ENCODE assay signal across 15 cellular contexts in genomic region chr13:20371825-20372224, GRCh38.
A peak's percentile ranks its signal among the peaks of the same experiment; 100 is the strongest.
DNase-seq lines count a peak whose midpoint lies in the region; ATAC-seq, FAIRE-seq and TF ChIP-seq lines count a peak whose summit lies in the region.
"Had no signal": no experiment of that assay in that cellular context is flagged by ENCODE, and none has a peak within 500 bp of the region (broad histone marks: within the 10 kb centered on the region; RNA-seq: fewer than 3 reads in every experiment).

No MANE protein-coding gene starts in this region.

- no peaks in the 10 kb centered on the region for H3K9me3 Mint-ChIP-seq in osteocyte (ENCODE audit: unreplicated experiment)
- H3K9me3 Mint-ChIP-seq: CD8-positive, alpha-beta T cell had no signal

- no peaks in the 10 kb centered on the region for H3K36me3 Mint-ChIP-seq in osteocyte (ENCODE audit: unreplicated experiment)
- H3K36me3 Mint-ChIP-seq: CD14-positive monocyte; CD8-positive, alpha-beta T cell had no signal

- H3K27ac Mint-ChIP-seq in osteocyte (ENCODE audit: unreplicated experiment) = no peak overlapping the region
- H3K27ac Mint-ChIP-seq: CD14-positive monocyte; CD8-positive, alpha-beta T cell had no signal

- H3K79me1 ChIP-seq in IMR-90 (ENCODE audit: low read depth in 1 of 2, low read length in 2 of 2) = no peaks in the 10 kb centered on the region

- no peak overlapping the region for H3K56ac ChIP-seq in IMR-90 (ENCODE audit: extremely low read depth, insufficient read depth, low read length)

- no peak for ATAC-seq in IMR-90 (ENCODE audit: low read depth)
- ATAC-seq: CD8-positive, alpha-beta T cell; HCT116 had no signal

- H3K14ac ChIP-seq in IMR-90 (replicated peaks; ENCODE audit: low read depth, low read length) = no peak overlapping the region

- no peak overlapping the region for H3K23ac ChIP-seq in IMR-90 (ENCODE audit: low read depth, low read length)

- CTCF ChIA-PET in IMR-90 (lab: Yijun Ruan, JAX) (no interaction called here), PC-9 (lab: Charles Lee) (no interaction called here)

- no peak overlapping the region for H2BK20ac ChIP-seq in IMR-90 (ENCODE audit: low read depth, low read length)

- H3F3A ChIP-seq in PC-9 (ENCODE audit: insufficient read depth, low read depth) = peaks cover 33% of the 10 kb centered on the region

- no peak overlapping the region for H4K8ac ChIP-seq in IMR-90 (ENCODE audit: low read depth in 2 of 2, low read length in 2 of 2)

- H4K20me1 ChIP-seq in IMR-90 (ENCODE audit: insufficient read depth, low read length) = no peaks in the 10 kb centered on the region
- H4K20me1 ChIP-seq in PC-9 (ENCODE audit: insufficient read depth) = no peaks in the 10 kb centered on the region

- TF ChIP-seq POLR2A in IMR-90 (IDR thresholded peaks at IDR 0.05; ENCODE audit: low read depth, low read length) = no peak
- TF ChIP-seq POLR2A in GM12891 (IDR thresholded peaks at IDR 0.05; ENCODE audit: low read depth, low read length) = no peak

- no peaks in the 10 kb centered on the region for H3K9me2 ChIP-seq in PC-9 (ENCODE audit: insufficient read depth)

- WGBS in IMR-90 (ENCODE audit: extremely low coverage in 2 of 2, insufficient read length in 1 of 2), 2 experiments = no CpG with 5 or more reads among the region's 4 CpGs
- 84 to 85% methylated on average over 4 of the region's 4 CpGs for WGBS in esophagus, 2 donors

- DNase-seq in IMR-90 (no peak), PC-9 (no peak), osteocyte (ENCODE audit: extremely low spot score, unreplicated experiment) (peak; percentile 34), GM12891 (ENCODE audit: insufficient read length, low spot score) (no peak), GM03348 (ENCODE audit: low spot score) (no peak), NCI-H748 treated with DMSO at 0.1 percent for 48 hours (lab: John Stamatoyannopoulos, UW) (no peak)
- DNase-seq: CD8-positive, alpha-beta T cell; COR-L47; DND-41; GDM1 had no signal

- H3K36me3 ChIP-seq in IMR-90 (ENCODE audit: control insufficient read depth, insufficient read depth, low read length) (no peaks in the 10 kb centered on the region), PC-9 (ENCODE audit: low read depth) (no peaks in the 10 kb centered on the region), esophagus (ENCODE audit: control insufficient read depth in 2 of 2, insufficient read depth in 2 of 2, low read length in 1 of 2) (no peaks in the 10 kb centered on the region)

- H3K27me3 ChIP-seq in IMR-90 (ENCODE audit: control insufficient read depth, insufficient read depth, low read length) (peaks cover 37% of the 10 kb centered on the region), PC-9 (ENCODE audit: insufficient read depth, low read depth) (no peaks in the 10 kb centered on the region), esophagus (ENCODE audit: control insufficient read depth in 1 of 2, insufficient read depth in 2 of 2, low read length in 2 of 2) (no peaks in the 10 kb centered on the region)

- in situ Hi-C loops in IMR-90 (cut with MboI; ENCODE audit: low sequenced_read_pairs) = no loop called here

- TF ChIP-seq CTCF in IMR-90 (conservative IDR thresholded peaks at IDR 0.05; ENCODE audit: low read depth, low read length) (no peak), PC-9 (conservative IDR thresholded peaks at IDR 0.05) (no peak), osteocyte (IDR thresholded peaks at IDR 0.05) (no peak)

- no peaks in the 10 kb centered on the region for H3K9me1 ChIP-seq in IMR-90 (ENCODE audit: insufficient read depth, low read length)

- peaks cover 67% of the 10 kb centered on the region for H3K27me3 Mint-ChIP-seq in osteocyte (ENCODE audit: unreplicated experiment)

- H3K4me1 Mint-ChIP-seq in osteocyte (ENCODE audit: unreplicated experiment) = no peaks in the 10 kb centered on the region
- H3K4me1 Mint-ChIP-seq: CD14-positive monocyte had no signal

- no peak overlapping the region for H3K9ac ChIP-seq in IMR-90 (ENCODE audit: low read depth, low read length)

- no peak overlapping the region for H3K4ac ChIP-seq in IMR-90 (ENCODE audit: low read depth, low read length)

- POLR2A ChIA-PET in IMR-90 (lab: Charles Lee; ENCODE audit: unreplicated experiment) (no interaction called here), PC-9 (lab: Charles Lee; ENCODE audit: unreplicated experiment) (no interaction called here)

- H4K91ac ChIP-seq in IMR-90 (ENCODE audit: insufficient read depth, low read depth, low read length) = no peak overlapping the region

- H2AK9ac ChIP-seq in IMR-90 (replicated peaks; ENCODE audit: low read depth, low read length, poor library complexity) = no peak overlapping the region

- H3K4me3 ChIP-seq in IMR-90 (ENCODE audit: insufficient read depth, low read depth, low read length) (no peak overlapping the region), PC-9 (no peak overlapping the region), esophagus (ENCODE audit: low read depth in 1 of 2, low read length in 2 of 2) (no peak overlapping the region)

- H3K18ac ChIP-seq in IMR-90 (ENCODE audit: low read depth, low read length) = no peak overlapping the region

- TF ChIP-seq RAD21 in IMR-90 (IDR thresholded peaks at IDR 0.05; ENCODE audit: low read length) = no peak

- no peak overlapping the region for H2AK5ac ChIP-seq in IMR-90 (ENCODE audit: low read depth, low read length)

- no peak overlapping the region for H4K5ac ChIP-seq in IMR-90 (ENCODE audit: low read depth, low read length)

- H3K4me3 Mint-ChIP-seq in osteocyte (ENCODE audit: unreplicated experiment) = no peak overlapping the region
- H3K4me3 Mint-ChIP-seq: CD14-positive monocyte; CD8-positive, alpha-beta T cell had no signal

- H2AFZ ChIP-seq in IMR-90 (replicated peaks; ENCODE audit: low read length, poor library complexity) = no peak overlapping the region
- no peak overlapping the region for H2AFZ ChIP-seq in PC-9

- H3K79me2 ChIP-seq in PC-9 (ENCODE audit: low read depth) = no peaks in the 10 kb centered on the region

- peaks cover 2% of the 10 kb centered on the region; the same call in 1 of the 2 replicates for H3K9me3 ChIP-seq in IMR-90 (ENCODE audit: control insufficient read depth, insufficient read depth, low read length)
- H3K9me3 ChIP-seq in PC-9 (ENCODE audit: insufficient read depth, low read depth) = peaks cover 16% of the 10 kb centered on the region; the same call in 1 of the 2 replicates
- H3K9me3 ChIP-seq in esophagus (ENCODE audit: control insufficient read depth in 2 of 2, insufficient read depth in 1 of 2, low read depth in 1 of 2, low read length in 1 of 2) = no peaks in the 10 kb centered on the region

- BruUV-seq in IMR-90 (replicated peaks; lab: Mats Ljungman, UMichigan) (no TSS peak), PC-9 (replicated peaks; lab: Mats Ljungman, UMichigan) (no TSS peak)

- no peaks in the 10 kb centered on the region for H3K4me1 ChIP-seq in IMR-90 (ENCODE audit: control insufficient read depth, insufficient read depth, low read length)
- peaks cover 35% of the 10 kb centered on the region for H3K4me1 ChIP-seq in PC-9 (replicated peaks; ENCODE audit: insufficient read depth)
- no peaks in the 10 kb centered on the region for H3K4me1 ChIP-seq in esophagus (ENCODE audit: control insufficient read depth in 2 of 2, insufficient read depth in 2 of 2, low read length in 1 of 2)

- no peak overlapping the region for H2BK120ac ChIP-seq in IMR-90 (ENCODE audit: low read depth, low read length)

- no peak overlapping the region for H2BK5ac ChIP-seq in IMR-90 (ENCODE audit: low read depth, low read length, poor library complexity, severe bottlenecking)

- H2BK15ac ChIP-seq in IMR-90 (ENCODE audit: low read depth, low read length) = no peak overlapping the region

- H3K27ac ChIP-seq in IMR-90 (ENCODE audit: insufficient read depth, low read length) (no peak overlapping the region), PC-9 (peak overlapping the region; percentile 90), esophagus (ENCODE audit: low read depth in 2 of 2, low read length in 1 of 2) (peak overlapping the region; percentile 76 to 85)
- H3K27ac ChIP-seq: HL-60 had no signal

- no peak for FAIRE-seq in GM12891 (lab: Jason Lieb, UNC)
- FAIRE-seq: H54 had no signal

- dilution Hi-C loops in IMR-90 (cut with HindIII; ENCODE audit: low sequenced_read_pairs, unreplicated experiment) = no loop called here

- H3K4me2 ChIP-seq in IMR-90 (ENCODE audit: low read depth, low read length) (no peak overlapping the region), PC-9 (peak overlapping the region; percentile 52)

- intact Hi-C loops in IMR-90 (cut with micrococcal nuclease) (no loop called here), PC-9 (cut with micrococcal nuclease; ENCODE audit: unreplicated experiment) (loop anchor here (1.0 to 5.0 kb wide), 4 partner anchors 47 to 175 kb away; no protein-coding TSS in a partner anchor)

TF ChIP-seq in IMR-90, 13 proteins besides CTCF, POLR2A, EP300 and RAD21:
- TF ChIP-seq BHLHE40 (IDR thresholded peaks at IDR 0.05; ENCODE audit: low read depth, low read length) = no peak
- TF ChIP-seq NFE2L2 (IDR thresholded peaks at IDR 0.05; ENCODE audit: low read depth, low read length) = no peak
- TF ChIP-seq FOS (IDR thresholded peaks at IDR 0.05; ENCODE audit: low read depth, low read length) = no peak
- TF ChIP-seq MAZ (IDR thresholded peaks at IDR 0.05; ENCODE audit: borderline replicate concordance, low read depth, low read length) = no peak
- TF ChIP-seq CEBPB (IDR thresholded peaks at IDR 0.05; ENCODE audit: low read depth, low read length) = no peak
- TF ChIP-seq MAFK (IDR thresholded peaks at IDR 0.05; ENCODE audit: low read depth, low read length) = peak; percentile 74
TF ChIP-seq in IMR-90: peak in this region for 1.

TF ChIP-seq in GM12891, 5 proteins besides CTCF, POLR2A, EP300 and RAD21:
- TF ChIP-seq PAX5 (IDR thresholded peaks at IDR 0.05; ENCODE audit: insufficient read depth, low read length, severe bottlenecking) (no peak), TAF1 (IDR thresholded peaks at IDR 0.05; ENCODE audit: low read depth, low read length) (no peak), SPI1 (IDR thresholded peaks at IDR 0.05; ENCODE audit: low read depth, low read length) (no peak), POLR2AphosphoS5 (IDR thresholded peaks at IDR 0.05; ENCODE audit: low read depth, low read length) (no peak), POU2F2 (IDR thresholded peaks at IDR 0.05; ENCODE audit: low read depth, low read length) (no peak)
